ENCODE assay signal across 9 cellular contexts in the genomic region with DNA sequence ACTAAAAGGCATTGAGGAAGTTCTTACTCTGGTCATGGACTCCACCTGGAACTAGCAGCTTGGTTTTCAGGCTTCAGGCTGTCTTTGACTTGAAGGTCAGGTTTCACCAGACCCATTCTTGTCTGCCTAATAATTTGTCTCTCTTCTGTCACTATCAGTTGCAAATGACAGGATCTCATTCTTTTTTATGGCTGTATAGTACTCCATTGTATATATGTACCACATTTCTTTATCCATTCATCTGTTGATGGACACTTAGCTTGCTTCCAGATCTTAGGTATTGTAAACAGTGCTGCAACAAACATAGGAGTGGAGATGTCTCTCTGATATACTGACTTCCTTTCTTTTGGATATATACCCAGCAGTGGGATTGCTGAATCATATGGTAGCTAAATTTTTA.
"Had no signal": no experiment of that assay in that cellular context is flagged by ENCODE, and none has a peak within 500 bp of the region (broad histone marks: within the 10 kb centered on the region; RNA-seq: fewer than 3 reads in every experiment).

No MANE protein-coding gene starts in this region.

- FAIRE-seq: H1, H54, HepG2 had no signal

- ATAC-seq: GM23338 had no signal

- H3K27ac ChIP-seq: HL-60 had no signal

- DNase-seq: H9, HCEC 1CT, HFFc6, KG1 had no signal

- H3K4me3 ChIP-seq: GM23338 had no signal
